In genomic region chr4:15794905-15795304, GRCh38 we compare ENCODE assay signal across 16 cellular contexts. TPM values are rescaled to one million over a fixed set of nuclear protein-coding genes. Genes with fewer than 3 reads are reported as not detected.
DNase-seq lines count a peak whose midpoint lies in the region; ATAC-seq and TF ChIP-seq lines count a peak whose summit lies in the region.
"Had no signal": no experiment of that assay in that cellular context is flagged by ENCODE, and none has a peak within 500 bp of the region (broad histone marks: within the 10 kb centered on the region; RNA-seq: fewer than 3 reads in every experiment).

No MANE protein-coding gene starts in this region.

- peak overlapping the region; percentile 52 for H3K4me3 Mint-ChIP-seq in activated naive CD8-positive, alpha-beta T cell
- H3K4me3 Mint-ChIP-seq: B cell had no signal

- H4K20me1 ChIP-seq in BLaER1: no peaks in the 10 kb centered on the region
- H4K20me1 ChIP-seq in Loucy (ENCODE audit: insufficient read depth, low read length, poor library complexity, severe bottlenecking): no peaks in the 10 kb centered on the region

- 0 out of 2 replicates have a peak, but pooled peaks cover 6% of the 10 kb centered on the region for H3F3A ChIP-seq in Loucy (ENCODE audit: low read depth)

- TF ChIP-seq CTCF in Loucy (conservative IDR thresholded peaks at IDR 0.05; ENCODE audit: low read length): no peak
- no peak for TF ChIP-seq CTCF in colonic mucosa (IDR thresholded peaks at IDR 0.05)

- DNase-seq in left colon (no peak), colonic mucosa (no peak)
- no peak for DNase-seq in stimulated activated naive CD4-positive, alpha-beta T cell (lab: John Stamatoyannopoulos, UW)
- DNase-seq: effector CD4-positive, alpha-beta T cell; foreskin fibroblast; NCI-H2171; stimulated activated CD4-positive, alpha-beta T cell treated with anti-CD3 and anti-CD28 coated beads, Interleukin-2, amount 100 ng/mL, for 48 hours had no signal

- peak overlapping the region; percentile 91 for H3K27ac Mint-ChIP-seq in activated naive CD8-positive, alpha-beta T cell
- H3K27ac Mint-ChIP-seq: B cell had no signal

- H2AFZ ChIP-seq in Loucy (ENCODE audit: low read length): no peak overlapping the region

- H3K27me3 ChIP-seq in BLaER1: no peaks in the 10 kb centered on the region
- no peaks in the 10 kb centered on the region for H3K27me3 ChIP-seq in Loucy (ENCODE audit: insufficient read depth, low read length, poor library complexity, severe bottlenecking)
- no peaks in the 10 kb centered on the region for H3K27me3 ChIP-seq in colonic mucosa
- H3K27me3 ChIP-seq: SJSA1 had no signal

- H3K9ac ChIP-seq in BLaER1: no peak overlapping the region
- no peak overlapping the region for H3K9ac ChIP-seq in Loucy (ENCODE audit: low read depth, low read length, poor library complexity, severe bottlenecking)
- H3K9ac ChIP-seq in colonic mucosa (ENCODE audit: low read depth in 2 of 2, low read length in 2 of 2): no peak overlapping the region

- H3K27me3 Mint-ChIP-seq in activated naive CD8-positive, alpha-beta T cell: no peaks in the 10 kb centered on the region
- H3K27me3 Mint-ChIP-seq: B cell had no signal

- peaks cover 16% of the 10 kb centered on the region; the same call in 1 of the 2 replicates for H3K79me2 ChIP-seq in Loucy (ENCODE audit: insufficient read depth, low read length)

- intact Hi-C loops in left colon (cut with DNase I, micrococcal nuclease): no loop called here
- intact Hi-C loops in colonic mucosa (cut with DNase I): no loop called here

- H3K4me2 ChIP-seq in BLaER1 (peak overlapping the region; percentile 43), Loucy (ENCODE audit: low read depth, low read length, poor library complexity, severe bottlenecking) (peak overlapping the region; percentile 19)

- peaks cover 63% of the 10 kb centered on the region for H3K4me1 ChIP-seq in BLaER1
- peaks cover 31% of the 10 kb centered on the region for H3K4me1 ChIP-seq in Loucy (ENCODE audit: insufficient read depth, low read length, poor library complexity, severe bottlenecking)
- H3K4me1 ChIP-seq in colonic mucosa: no peaks in the 10 kb centered on the region
- H3K4me1 ChIP-seq: SJSA1 had no signal

- H3K4me1 Mint-ChIP-seq in activated naive CD8-positive, alpha-beta T cell (ENCODE audit: low read depth): peaks cover 52% of the 10 kb centered on the region

- no peaks in the 10 kb centered on the region for H3K9me2 ChIP-seq in Loucy (replicated peaks; ENCODE audit: low read depth, low read length)

- no peaks in the 10 kb centered on the region for H3K9me3 Mint-ChIP-seq in activated naive CD8-positive, alpha-beta T cell (ENCODE audit: low read depth)

- peaks cover 5% of the 10 kb centered on the region for H3K36me3 Mint-ChIP-seq in activated naive CD8-positive, alpha-beta T cell

- H3K27ac ChIP-seq in BLaER1: no peak overlapping the region
- H3K27ac ChIP-seq in colonic mucosa: no peak overlapping the region
- H3K27ac ChIP-seq: SJSA1, VCaP had no signal

- ATAC-seq in GM18511 (IDR thresholded peaks at IDR 0.05; ENCODE audit: unreplicated experiment) (peak; percentile 59), left colon (no peak), GM19351 (IDR thresholded peaks at IDR 0.05; ENCODE audit: unreplicated experiment) (no peak)
- ATAC-seq: sciatic nerve had no signal

- H3K9me3 ChIP-seq in BLaER1: peaks cover 10% of the 10 kb centered on the region; the same call in 1 of the 2 replicates
- H3K9me3 ChIP-seq in Loucy (ENCODE audit: insufficient read depth, low read depth, low read length): no peaks in the 10 kb centered on the region
- H3K9me3 ChIP-seq in colonic mucosa: no peaks in the 10 kb centered on the region
- H3K9me3 ChIP-seq: SJSA1 had no signal

- no peak overlapping the region for H3K4me3 ChIP-seq in BLaER1
- no peak overlapping the region for H3K4me3 ChIP-seq in Loucy (ENCODE audit: low read length, poor library complexity, severe bottlenecking)
- no peak overlapping the region for H3K4me3 ChIP-seq in colonic mucosa
- H3K4me3 ChIP-seq: SJSA1 had no signal

- peaks cover 28% of the 10 kb centered on the region for H3K36me3 ChIP-seq in BLaER1
- H3K36me3 ChIP-seq in Loucy (ENCODE audit: insufficient read depth, low read length): no peaks in the 10 kb centered on the region
- no peaks in the 10 kb centered on the region for H3K36me3 ChIP-seq in colonic mucosa
- H3K36me3 ChIP-seq: SJSA1 had no signal

RNA-seq across cellular contexts. Expression of gene CD38, which starts 16.8 kb away (rescaled TPM):
- total RNA-seq in left colon (1 to 10 TPM; 1.1 to 5.7 TPM), colonic mucosa (1 to 10 TPM; 2.5 to 2.6 TPM)
